Comparison of ENCODE assay signal across 2 cellular contexts in genomic region chr13:108897955-108898354, GRCh38.
TF ChIP-seq lines count a peak whose summit lies in the region.

No MANE protein-coding gene starts in this region.

TF ChIP-seq in H1, 55 proteins besides CTCF, POLR2A, EP300 and RAD21 (continued from another document):
- no peak for TF ChIP-seq CHD7 (IDR thresholded peaks at IDR 0.05; ENCODE audit: insufficient replicate concordance, low read length)
- TF ChIP-seq BACH1 (IDR thresholded peaks at IDR 0.05; ENCODE audit: low read length) = no peak
- no peak for TF ChIP-seq TCF12 (IDR thresholded peaks at IDR 0.05; ENCODE audit: low read depth, low read length)
- no peak for TF ChIP-seq RFX5 (IDR thresholded peaks at IDR 0.05; ENCODE audit: borderline replicate concordance, low read depth, low read length)
- no peak for TF ChIP-seq JUND (IDR thresholded peaks at IDR 0.05; ENCODE audit: low read length)
- TF ChIP-seq TAF1 (IDR thresholded peaks at IDR 0.05; ENCODE audit: low read depth, low read length) = no peak

TF ChIP-seq in HepG2, 621 proteins besides CTCF, POLR2A, EP300 and RAD21 (continued from another document):
- TF ChIP-seq ISX (CRISPR knock-in tag; conservative IDR thresholded peaks at IDR 0.05) (no peak), NR2C2 (CRISPR knock-in tag; IDR thresholded peaks at IDR 0.05; ENCODE audit: borderline replicate concordance) (no peak), ZNF280B (CRISPR knock-in tag; IDR thresholded peaks at IDR 0.05; ENCODE audit: borderline replicate concordance) (no peak), ZSCAN9 (CRISPR knock-in tag; IDR thresholded peaks at IDR 0.05; ENCODE audit: borderline replicate concordance) (no peak), GTF3A (CRISPR knock-in tag; conservative IDR thresholded peaks at IDR 0.05) (no peak)
